1 cellular context compared by ENCODE assay signal in genomic region chr6:12331951-12332749, GRCh38.
TF ChIP-seq lines count a peak whose summit lies in the region.

No MANE protein-coding gene starts in this region.

TF ChIP-seq in HepG2, 621 proteins besides CTCF, POLR2A, EP300 and RAD21 (continued from another document):
- TF ChIP-seq SOX5 (CRISPR knock-in tag; IDR thresholded peaks at IDR 0.05; ENCODE audit: borderline replicate concordance) = peak; percentile 56; the same call in 1 of the 2 replicates
- no peak for TF ChIP-seq ZNF441 (CRISPR knock-in tag; IDR thresholded peaks at IDR 0.05; ENCODE audit: borderline replicate concordance)
- no peak for TF ChIP-seq ZNF33B (CRISPR knock-in tag; IDR thresholded peaks at IDR 0.05)
- no peak for TF ChIP-seq ZFP82 (CRISPR knock-in tag; IDR thresholded peaks at IDR 0.05; ENCODE audit: borderline replicate concordance)
- no peak for TF ChIP-seq HOXA3 (CRISPR knock-in tag; IDR thresholded peaks at IDR 0.05)
- no peak for TF ChIP-seq THAP11 (CRISPR knock-in tag; IDR thresholded peaks at IDR 0.05)
- peak; percentile 14 for TF ChIP-seq ASH2L (IDR thresholded peaks at IDR 0.05; ENCODE audit: insufficient read length, low read depth, low read length)
- no peak for TF ChIP-seq CREBL2 (CRISPR knock-in tag; IDR thresholded peaks at IDR 0.05; ENCODE audit: borderline replicate concordance)
- peak; percentile 71; the same call in 1 of the 2 replicates for TF ChIP-seq ATF2 (CRISPR knock-in tag; IDR thresholded peaks at IDR 0.05)
- TF ChIP-seq THAP7 (CRISPR knock-in tag; IDR thresholded peaks at IDR 0.05) = no peak
- 0 out of 2 replicates have a peak, but pooled peaks have one; percentile 33 for TF ChIP-seq HNF4A (CRISPR knock-in tag; IDR thresholded peaks at IDR 0.05)
- TF ChIP-seq ZKSCAN8 (CRISPR knock-in tag; IDR thresholded peaks at IDR 0.05; ENCODE audit: borderline replicate concordance) = peak; percentile 75
- TF ChIP-seq ATF4 (CRISPR knock-in tag; IDR thresholded peaks at IDR 0.05) = no peak
- no peak for TF ChIP-seq REPIN1 (CRISPR knock-in tag; IDR thresholded peaks at IDR 0.05; ENCODE audit: borderline replicate concordance, low read depth)
- TF ChIP-seq NFE2L1 (CRISPR knock-in tag; IDR thresholded peaks at IDR 0.05; ENCODE audit: borderline replicate concordance) = no peak
- no peak for TF ChIP-seq ARNTL (CRISPR knock-in tag; IDR thresholded peaks at IDR 0.05)
- no peak for TF ChIP-seq SOX6 (IDR thresholded peaks at IDR 0.05)
- peak; percentile 61 for TF ChIP-seq SOX6 (CRISPR knock-in tag; IDR thresholded peaks at IDR 0.05)
- TF ChIP-seq ZFP62 (CRISPR knock-in tag; IDR thresholded peaks at IDR 0.05) = no peak
- TF ChIP-seq GATA4 (IDR thresholded peaks at IDR 0.05; ENCODE audit: borderline replicate concordance, low read depth) = peak; percentile 65; the same call in 1 of the 2 replicates
- TF ChIP-seq, protein P1, sequence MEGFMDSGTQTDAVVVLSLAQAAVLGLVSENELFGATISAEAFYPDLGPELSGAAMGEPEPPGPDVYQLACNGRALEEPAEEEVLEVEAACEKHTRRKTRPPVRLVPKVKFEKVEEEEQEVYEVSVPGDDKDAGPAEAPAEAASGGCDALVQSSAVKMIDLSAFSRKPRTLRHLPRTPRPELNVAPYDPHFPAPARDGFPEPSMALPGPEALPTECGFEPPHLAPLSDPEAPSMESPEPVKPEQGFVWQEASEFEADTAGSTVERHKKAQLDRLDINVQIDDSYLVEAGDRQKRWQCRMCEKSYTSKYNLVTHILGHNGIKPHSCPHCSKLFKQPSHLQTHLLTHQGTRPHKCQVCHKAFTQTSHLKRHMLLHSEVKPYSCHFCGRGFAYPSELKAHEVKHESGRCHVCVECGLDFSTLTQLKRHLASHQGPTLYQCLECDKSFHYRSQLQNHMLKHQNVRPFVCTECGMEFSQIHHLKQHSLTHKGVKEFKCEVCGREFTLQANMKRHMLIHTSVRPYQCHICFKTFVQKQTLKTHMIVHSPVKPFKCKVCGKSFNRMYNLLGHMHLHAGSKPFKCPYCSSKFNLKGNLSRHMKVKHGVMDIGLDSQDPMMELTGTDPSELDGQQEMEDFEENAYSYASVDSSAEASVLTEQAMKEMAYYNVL (CRISPR knock-in tag; IDR thresholded peaks at IDR 0.05; ENCODE audit: borderline replicate concordance) = peak; percentile 29; the same call in 1 of the 2 replicates
- no peak for TF ChIP-seq TOPORS (CRISPR knock-in tag; IDR thresholded peaks at IDR 0.05)
- TF ChIP-seq XRCC5 (optimal IDR thresholded peaks at IDR 0.05; ENCODE audit: low read length) = no peak
- TF ChIP-seq MED1 (CRISPR knock-in tag; IDR thresholded peaks at IDR 0.05) = peak; percentile 92
- TF ChIP-seq MED8 (CRISPR knock-in tag; IDR thresholded peaks at IDR 0.05; ENCODE audit: insufficient replicate concordance) = peak; percentile 27
- TF ChIP-seq TBX2 (CRISPR knock-in tag; IDR thresholded peaks at IDR 0.05; ENCODE audit: borderline replicate concordance) = peak; percentile 44; the same call in 1 of the 2 replicates
- peak; percentile 66; the same call in 1 of the 2 replicates for TF ChIP-seq NCOA2 (CRISPR knock-in tag; IDR thresholded peaks at IDR 0.05)
- TF ChIP-seq KAT2B (IDR thresholded peaks at IDR 0.05; ENCODE audit: borderline replicate concordance, low read depth, low read length) = no peak
- TF ChIP-seq ZNF362 (CRISPR knock-in tag; IDR thresholded peaks at IDR 0.05; ENCODE audit: borderline replicate concordance) = peak; percentile 95; the same call in 1 of the 2 replicates
- TF ChIP-seq RXRB (CRISPR knock-in tag; IDR thresholded peaks at IDR 0.05; ENCODE audit: borderline replicate concordance) = peak; percentile 66; the same call in 1 of the 2 replicates
- TF ChIP-seq FOXO1 (CRISPR knock-in tag; IDR thresholded peaks at IDR 0.05) = peak; percentile 13; the same call in 1 of the 2 replicates
- 0 out of 2 replicates have a peak, but pooled peaks have one; percentile 29 for TF ChIP-seq ZNF501 (CRISPR knock-in tag; IDR thresholded peaks at IDR 0.05)
- TF ChIP-seq SOX13 (IDR thresholded peaks at IDR 0.05) = no peak
- peak in 1 of 2 experiments; percentile 6; a peak in 1 of 4 replicates for TF ChIP-seq SOX13 (CRISPR knock-in tag; conservative IDR thresholded peaks at IDR 0.05 in 1 of 2, IDR thresholded peaks at IDR 0.05 in 1 of 2)
- TF ChIP-seq NFE2L2 (IDR thresholded peaks at IDR 0.05; ENCODE audit: low read length) = no peak
- TF ChIP-seq TCF7 (IDR thresholded peaks at IDR 0.05; ENCODE audit: low read depth) = peak; percentile 19; the same call in 1 of the 2 replicates
- no peak for TF ChIP-seq ZNF280B (CRISPR knock-in tag; IDR thresholded peaks at IDR 0.05; ENCODE audit: borderline replicate concordance)
- no peak for TF ChIP-seq MZF1 (CRISPR knock-in tag; IDR thresholded peaks at IDR 0.05; ENCODE audit: borderline replicate concordance)
- no peak for TF ChIP-seq ZFY (CRISPR knock-in tag; IDR thresholded peaks at IDR 0.05)
- TF ChIP-seq MLLT10 (CRISPR knock-in tag; IDR thresholded peaks at IDR 0.05) = no peak
- TF ChIP-seq MAFK (conservative IDR thresholded peaks at IDR 0.05 in 1 of 2, IDR thresholded peaks at IDR 0.05 in 1 of 2; ENCODE audit: low read length in 2 of 2) = no peak
- no peak for TF ChIP-seq ZNF484 (CRISPR knock-in tag; IDR thresholded peaks at IDR 0.05; ENCODE audit: borderline replicate concordance, low read depth)
- TF ChIP-seq STAT5B (CRISPR knock-in tag; IDR thresholded peaks at IDR 0.05) = no peak
- peak; percentile 44 for TF ChIP-seq RARA (CRISPR knock-in tag; IDR thresholded peaks at IDR 0.05)
- TF ChIP-seq, protein P2, sequence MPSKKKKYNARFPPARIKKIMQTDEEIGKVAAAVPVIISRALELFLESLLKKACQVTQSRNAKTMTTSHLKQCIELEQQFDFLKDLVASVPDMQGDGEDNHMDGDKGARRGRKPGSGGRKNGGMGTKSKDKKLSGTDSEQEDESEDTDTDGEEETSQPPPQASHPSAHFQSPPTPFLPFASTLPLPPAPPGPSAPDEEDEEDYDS (CRISPR knock-in tag; IDR thresholded peaks at IDR 0.05) = no peak
- no peak for TF ChIP-seq HNRNPUL1 (IDR thresholded peaks at IDR 0.05; ENCODE audit: low read depth, low read length)
- no peak for TF ChIP-seq ZNF296 (CRISPR knock-in tag; conservative IDR thresholded peaks at IDR 0.05)
- peak; percentile 36; the same call in 1 of the 2 replicates for TF ChIP-seq HNF1A (IDR thresholded peaks at IDR 0.05; ENCODE audit: low read depth)
- no peak; the same call in 1 of the 2 replicates for TF ChIP-seq HNF1A (CRISPR knock-in tag; IDR thresholded peaks at IDR 0.05; ENCODE audit: borderline replicate concordance)
- TF ChIP-seq PHF21A (CRISPR knock-in tag; IDR thresholded peaks at IDR 0.05) = peak; percentile 57; the same call in 1 of the 2 replicates
- TF ChIP-seq SMAD1 (CRISPR knock-in tag; IDR thresholded peaks at IDR 0.05; ENCODE audit: borderline replicate concordance, low read depth) = no peak
- peak; percentile 45; the same call in 1 of the 2 replicates for TF ChIP-seq NFIC (IDR thresholded peaks at IDR 0.05; ENCODE audit: low read length)
- peak; percentile 71; the same call in 1 of the 2 replicates for TF ChIP-seq ETV5 (CRISPR knock-in tag; IDR thresholded peaks at IDR 0.05; ENCODE audit: borderline replicate concordance)
- TF ChIP-seq TARDBP (CRISPR knock-in tag; IDR thresholded peaks at IDR 0.05) = peak; percentile 21; the same call in 1 of the 2 replicates
